Comparison of ENCODE assay signal across 27 cellular contexts in the genomic region with DNA sequence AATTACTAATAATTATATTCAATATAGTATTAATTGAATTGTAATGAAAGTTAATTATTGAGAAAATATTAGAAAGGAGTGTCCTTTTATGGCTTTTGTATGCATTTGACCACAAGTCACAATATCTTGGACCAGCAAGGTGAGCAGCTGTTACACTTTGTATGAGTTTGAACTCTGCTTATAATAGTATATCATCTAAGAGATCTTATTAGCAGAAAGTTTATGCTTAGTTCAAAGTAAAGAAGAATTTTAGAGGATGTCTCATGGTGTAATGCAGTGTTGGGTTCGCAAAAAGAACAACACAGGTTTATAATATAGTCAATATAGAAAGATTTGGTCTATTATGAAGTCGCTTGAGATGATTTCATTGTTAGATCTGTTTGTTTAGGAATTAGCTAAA.
"Had no signal": no experiment of that assay in that cellular context is flagged by ENCODE, and none has a peak within 500 bp of the region (broad histone marks: within the 10 kb centered on the region; RNA-seq: fewer than 3 reads in every experiment).

No MANE protein-coding gene starts in this region.

- H3K36me3 ChIP-seq: adrenal gland, brain microvascular endothelial cell, esophagus muscularis mucosa, gastrocnemius medialis, heart left ventricle had no signal

- H3K9me3 ChIP-seq: adrenal gland, esophagus muscularis mucosa, gastrocnemius medialis, heart left ventricle had no signal

- H3K4me1 ChIP-seq: foreskin keratinocyte had no signal

- DNase-seq: activated CD4-positive, alpha-beta memory T cell treated with anti-CD3 and anti-CD28 coated beads for 36 hours; activated CD4-positive, alpha-beta T cell treated with anti-CD3 and anti-CD28 coated beads for 36 hours; activated CD4-positive, alpha-beta T cell treated with anti-CD3 and anti-CD28 coated beads, Interleukin-2, amount 10 ng/mL, durations not matched to agents 24 days and 14 days; activated CD4-positive, CD25-positive, alpha-beta regulatory T cell; activated CD4-positive, CD25-positive, alpha-beta regulatory T cell treated with anti-CD3 and anti-CD28 coated beads, Interleukin-2, amount 50 U/mL, for 72 hours; activated CD8-positive, alpha-beta memory T cell treated with anti-CD3 and anti-CD28 coated beads, Interleukin-2, amount 10 ng/mL, durations not matched to agents 7 days and 5 days; activated CD8-positive, alpha-beta memory T cell treated with anti-CD3 and anti-CD28 coated beads, Interleukin-2, amount 50 U/mL, for 4 hours; activated CD8-positive, alpha-beta T cell treated with anti-CD3 and anti-CD28 coated beads, Interleukin-2, amount 10 ng/mL, durations not matched to agents 7 days and 5 days; activated effector memory CD4-positive, alpha-beta T cell treated with anti-CD3 and anti-CD28 coated beads, Interleukin-2, amount 50 U/mL, for 16 hours; activated naive CD4-positive, alpha-beta T cell treated with anti-CD3 and anti-CD28 coated beads for 36 hours; activated naive CD8-positive, alpha-beta T cell treated with anti-CD3 and anti-CD28 coated beads for 36 hours; activated naive CD8-positive, alpha-beta T cell treated with anti-CD3 and anti-CD28 coated beads, Interleukin-2, amount 50 U/mL, for 24 hours; activated T-cell treated with anti-CD3 and anti-CD28 coated beads, Interleukin-2, amount 50 U/mL, for 1 hour; activated T-cell treated with anti-CD3 and anti-CD28 coated beads, Interleukin-2, amount 50 U/mL, for 48 hours; adrenal gland; amygdala; brain microvascular endothelial cell; effector CD4-positive, alpha-beta T cell; effector memory CD8-positive, alpha-beta T cell; erythroblast; foreskin keratinocyte; gastrocnemius medialis; glutamatergic neuron; heart left ventricle; T-helper 17 cell had no signal

- H3K27ac ChIP-seq: brain microvascular endothelial cell, coronary artery, foreskin keratinocyte, gastrocnemius medialis had no signal

- H3K4me3 ChIP-seq: adrenal gland, heart left ventricle had no signal
